In genomic region chr9:125238915-125239446, GRCh38 we compare ENCODE assay signal across 11 cellular contexts. TPM values are rescaled to one million over a fixed set of nuclear protein-coding genes. Genes with fewer than 3 reads are reported as not detected.
A peak's percentile ranks its signal among the peaks of the same experiment; 100 is the strongest.
DNase-seq lines count a peak whose midpoint lies in the region; ATAC-seq, FAIRE-seq and TF ChIP-seq lines count a peak whose summit lies in the region.
"Had no signal": no experiment of that assay in that cellular context is flagged by ENCODE, and none has a peak within 500 bp of the region (broad histone marks: within the 10 kb centered on the region; RNA-seq: fewer than 3 reads in every experiment).

No MANE protein-coding gene starts in this region.

- H3K36me3 ChIP-seq in kidney (ENCODE audit: control insufficient read depth in 1 of 2, insufficient read depth in 2 of 2, low read length in 2 of 2) (peaks cover 14 to 40% of the 10 kb centered on the region in 2 donors), suprapubic skin (peaks cover 52% of the 10 kb centered on the region), small intestine (ENCODE audit: control insufficient read depth in 2 of 2, insufficient read depth in 2 of 2, low read length in 2 of 2) (peaks cover 13 to 23% of the 10 kb centered on the region in 2 donors)
- H3K36me3 ChIP-seq: uterus had no signal

- no peak for TF ChIP-seq EP300 in suprapubic skin (IDR thresholded peaks at IDR 0.05)

- intact Hi-C loops in kidney (cut with DNase I), result no loop called here

- H3K27me3 Mint-ChIP-seq in activated T-cell treated with anti-CD3 and anti-CD28 coated beads, Interleukin-2, amount 50 U/mL, for 4 hours (ENCODE audit: low read depth), result no peaks in the 10 kb centered on the region
- H3K27me3 Mint-ChIP-seq in activated naive CD8-positive, alpha-beta T cell treated with anti-CD3 and anti-CD28 coated beads for 36 hours, result peaks cover 10% of the 10 kb centered on the region

- FAIRE-seq in kidney (lab: Jason Lieb, UNC) (no peak), small intestine (lab: Jason Lieb, UNC) (no peak)

- H3K27ac Mint-ChIP-seq in activated naive CD8-positive, alpha-beta T cell treated with anti-CD3 and anti-CD28 coated beads for 36 hours, result peak overlapping the region; percentile 99

- no peak for DNase-seq in activated T-cell treated with anti-CD3 and anti-CD28 coated beads, Interleukin-2, amount 50 U/mL, for 4 hours
- no peak for DNase-seq in activated T-cell treated with anti-CD3 and anti-CD28 coated beads, Interleukin-2, amount 50 U/mL, for 48 hours
- DNase-seq in activated naive CD8-positive, alpha-beta T cell treated with anti-CD3 and anti-CD28 coated beads for 36 hours, result no peak
- DNase-seq in kidney (no peak), suprapubic skin (ENCODE audit: low spot score in 2 of 2) (no peak), small intestine (no peak)
- DNase-seq in effector CD4-positive, alpha-beta T cell, result no peak
- DNase-seq: left colon, NCI-H2029, uterus had no signal

- no peak for TF ChIP-seq CTCF in kidney (IDR thresholded peaks at IDR 0.05; ENCODE audit: borderline replicate concordance, extremely low read depth, insufficient read depth)
- no peak for TF ChIP-seq CTCF in suprapubic skin (IDR thresholded peaks at IDR 0.05)

- no peak for ATAC-seq in activated T-cell treated with anti-CD3 and anti-CD28 coated beads, Interleukin-2, amount 50 U/mL, for 4 hours
- no peak for ATAC-seq in HG02610 (IDR thresholded peaks at IDR 0.05; ENCODE audit: unreplicated experiment)
- ATAC-seq: left colon had no signal

- H3K4me1 Mint-ChIP-seq in activated T-cell treated with anti-CD3 and anti-CD28 coated beads, Interleukin-2, amount 50 U/mL, for 4 hours (ENCODE audit: low read depth), result peaks cover 56% of the 10 kb centered on the region
- peaks cover 68% of the 10 kb centered on the region for H3K4me1 Mint-ChIP-seq in activated naive CD8-positive, alpha-beta T cell treated with anti-CD3 and anti-CD28 coated beads for 36 hours

- no peak for TF ChIP-seq POLR2A in suprapubic skin (IDR thresholded peaks at IDR 0.05)

- H3K27me3 ChIP-seq in suprapubic skin, result no peaks in the 10 kb centered on the region
- no peaks in the 10 kb centered on the region for H3K27me3 ChIP-seq in small intestine (ENCODE audit: control insufficient read depth in 2 of 2, insufficient read depth in 2 of 2, low read length in 2 of 2)
- H3K27me3 ChIP-seq: uterus had no signal

- peaks cover 55% of the 10 kb centered on the region for H3K36me3 Mint-ChIP-seq in activated T-cell treated with anti-CD3 and anti-CD28 coated beads, Interleukin-2, amount 50 U/mL, for 4 hours (ENCODE audit: insufficient read depth)
- peaks cover 66% of the 10 kb centered on the region for H3K36me3 Mint-ChIP-seq in activated naive CD8-positive, alpha-beta T cell treated with anti-CD3 and anti-CD28 coated beads for 36 hours

- H3K4me1 ChIP-seq in kidney (ENCODE audit: control insufficient read depth in 1 of 2, insufficient read depth in 1 of 2, low read depth in 1 of 2, low read length in 2 of 2) (peaks cover 4 to 19% of the 10 kb centered on the region in 2 donors), suprapubic skin (peaks cover 55% of the 10 kb centered on the region), small intestine (ENCODE audit: control insufficient read depth in 2 of 2, insufficient read depth in 1 of 2, low read depth in 1 of 2, low read length in 1 of 2) (peaks cover 5 to 8% of the 10 kb centered on the region in 2 donors)

- no peaks in the 10 kb centered on the region for H3K9me3 Mint-ChIP-seq in activated T-cell treated with anti-CD3 and anti-CD28 coated beads, Interleukin-2, amount 50 U/mL, for 4 hours
- H3K9me3 Mint-ChIP-seq in activated naive CD8-positive, alpha-beta T cell treated with anti-CD3 and anti-CD28 coated beads for 36 hours, result no peaks in the 10 kb centered on the region

- peak overlapping the region; percentile 83 to 91 for H3K4me3 ChIP-seq in kidney (ENCODE audit: low read length in 2 of 2)
- peak overlapping the region; percentile 67 for H3K4me3 ChIP-seq in suprapubic skin
- peak overlapping the region in 1 of 2 donors; percentile 70 for H3K4me3 ChIP-seq in small intestine (ENCODE audit: low read depth in 1 of 2, low read length in 2 of 2)

- WGBS in suprapubic skin, result 77% methylated on average over 14 of the region's 14 CpGs
- 62 to 74% (median 69%) methylated on average over 14 of the region's 14 CpGs for WGBS in small intestine, 3 donors

- peak overlapping the region in 1 of 2 donors; percentile 36 for H3K9ac ChIP-seq in kidney (ENCODE audit: low read length in 2 of 2)

- peak overlapping the region; percentile 99 for H3K4me3 Mint-ChIP-seq in activated T-cell treated with anti-CD3 and anti-CD28 coated beads, Interleukin-2, amount 50 U/mL, for 4 hours
- H3K4me3 Mint-ChIP-seq in activated naive CD8-positive, alpha-beta T cell treated with anti-CD3 and anti-CD28 coated beads for 36 hours, result peak overlapping the region; percentile 100

- H3K27ac ChIP-seq in kidney (ENCODE audit: low read depth in 2 of 2, low read length in 2 of 2) (no peak overlapping the region), suprapubic skin (no peak overlapping the region), small intestine (ENCODE audit: low read depth in 1 of 2, low read length in 1 of 2) (no peak overlapping the region)
- H3K27ac ChIP-seq: uterus had no signal

- H3K9me3 ChIP-seq in kidney (ENCODE audit: control insufficient read depth in 1 of 2, low read length in 2 of 2) (no peaks in the 10 kb centered on the region), suprapubic skin (no peaks in the 10 kb centered on the region), small intestine (ENCODE audit: control insufficient read depth, low read depth) (no peaks in the 10 kb centered on the region)
- H3K9me3 ChIP-seq: uterus had no signal

RNA-seq across cellular contexts. Expression of gene HSPA5, which starts 2.2 kb away (rescaled TPM):
- 100 to 1,000 TPM; 303 to 366 (median 310) TPM for total RNA-seq in activated T-cell treated with anti-CD3 and anti-CD28 coated beads, Interleukin-2, amount 50 U/mL, for 4 hours
- 100 to 1,000 TPM; 242 TPM for total RNA-seq in activated naive CD8-positive, alpha-beta T cell treated with anti-CD3 and anti-CD28 coated beads for 36 hours
- 358 TPM for total RNA-seq in kidney
- polyA plus RNA-seq in kidney (ENCODE audit: insufficient read depth, low read depth, low replicate concordance), result 289 TPM
- total RNA-seq in suprapubic skin, result 10 to 100 TPM; 42.4 to 88.4 (median 74.6) TPM
- polyA plus RNA-seq in small intestine, result 100 to 1,000 TPM in 1 of 3 donors, 10 to 100 TPM in 2; 35.8 to 209 (median 67.6) TPM

RNA-seq across cellular contexts. Expression of gene GAPVD1, which starts 22.6 kb away (rescaled TPM):
- total RNA-seq in activated T-cell treated with anti-CD3 and anti-CD28 coated beads, Interleukin-2, amount 50 U/mL, for 4 hours, result 10 to 100 TPM; 42.0 to 45.4 (median 45.1) TPM
- total RNA-seq in activated naive CD8-positive, alpha-beta T cell treated with anti-CD3 and anti-CD28 coated beads for 36 hours, result 10 to 100 TPM; 44.0 to 47.1 TPM
- total RNA-seq in kidney, result 44.8 TPM
- 6.9 TPM for polyA plus RNA-seq in kidney (ENCODE audit: insufficient read depth, low read depth, low replicate concordance)
- total RNA-seq in suprapubic skin, result 10 to 100 TPM; 49.3 to 87.5 (median 58.7) TPM
- polyA plus RNA-seq in small intestine, result 1 to 10 TPM; 4.6 to 7.7 (median 6.5) TPM

RNA-seq across cellular contexts. Expression of gene RABEPK, which starts 38.6 kb away (rescaled TPM):
- 10 to 100 TPM; 44.7 to 63.8 (median 55.4) TPM for total RNA-seq in activated T-cell treated with anti-CD3 and anti-CD28 coated beads, Interleukin-2, amount 50 U/mL, for 4 hours
- 10 to 100 TPM; 41.1 to 41.6 TPM for total RNA-seq in activated naive CD8-positive, alpha-beta T cell treated with anti-CD3 and anti-CD28 coated beads for 36 hours
- total RNA-seq in kidney (12.6 TPM), suprapubic skin (10 to 100 TPM; 11.4 to 14.6 (median 13.3) TPM)
- polyA plus RNA-seq in kidney (ENCODE audit: insufficient read depth, low read depth, low replicate concordance) (24.8 TPM), small intestine (10 to 100 TPM; 10.5 to 24.7 (median 13.5) TPM)

RNA-seq across cellular contexts. Expression of gene PPP6C, which starts 49.4 kb away (rescaled TPM):
- 10 to 100 TPM; 50.1 to 52.4 (median 51.4) TPM for total RNA-seq in activated T-cell treated with anti-CD3 and anti-CD28 coated beads, Interleukin-2, amount 50 U/mL, for 4 hours
- total RNA-seq in activated naive CD8-positive, alpha-beta T cell treated with anti-CD3 and anti-CD28 coated beads for 36 hours, result 10 to 100 TPM; 47.6 to 48.8 TPM
- total RNA-seq in kidney, result 43.9 TPM
- 30.4 TPM for polyA plus RNA-seq in kidney (ENCODE audit: insufficient read depth, low read depth, low replicate concordance)
- total RNA-seq in suprapubic skin, result 10 to 100 TPM; 26.8 to 36.8 (median 29.6) TPM
- 10 to 100 TPM; 22.6 to 25.7 (median 22.9) TPM for polyA plus RNA-seq in small intestine
